Comparison of ENCODE assay signal across 6 cellular contexts in genomic region chr12:100106861-100107260, GRCh38.
"Had no signal": no experiment of that assay in that cellular context is flagged by ENCODE, and none has a peak within 500 bp of the region (broad histone marks: within the 10 kb centered on the region; RNA-seq: fewer than 3 reads in every experiment).

No MANE protein-coding gene starts in this region.

- H3K4me3 ChIP-seq: K562 had no signal

- ATAC-seq: HepG2, K562 had no signal

- H3K27ac ChIP-seq: HL-60 had no signal

- FAIRE-seq: HepG2, HTR-8/SVneo, K562 had no signal

- DNase-seq: IMR-90, KBM-7 had no signal
